Comparison of ENCODE assay signal across 6 cellular contexts in the genomic region with DNA sequence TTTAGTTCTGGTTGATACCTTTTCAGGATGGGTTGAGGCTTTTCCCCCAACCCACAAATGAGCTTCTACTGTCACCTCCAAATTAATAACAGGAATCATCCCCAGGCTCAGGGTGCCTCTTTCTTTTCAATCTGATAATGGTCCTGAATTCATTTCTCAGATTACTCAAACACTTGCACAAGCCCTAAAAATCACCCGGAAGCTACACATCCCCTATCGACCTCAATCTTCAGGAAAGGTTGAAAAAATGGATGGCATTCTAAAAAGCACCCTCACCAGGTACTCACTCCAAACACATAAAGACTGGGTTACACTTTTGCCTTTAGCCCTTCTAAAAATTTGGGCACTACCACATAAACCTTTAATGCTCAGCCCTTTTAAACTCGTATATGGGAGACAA.
"Had no signal": no experiment of that assay in that cellular context is flagged by ENCODE, and none has a peak within 500 bp of the region (broad histone marks: within the 10 kb centered on the region; RNA-seq: fewer than 3 reads in every experiment).

No MANE protein-coding gene starts in this region.

- H3K27ac ChIP-seq: HL-60 had no signal

- H3K27me3 Mint-ChIP-seq: IgD-negative memory B cell had no signal

- H3K27ac Mint-ChIP-seq: IgD-negative memory B cell had no signal

- H3K4me3 ChIP-seq: K562 had no signal

- FAIRE-seq: HepG2, HTR-8/SVneo, K562 had no signal

- DNase-seq: IMR-90 had no signal

- H3K4me3 Mint-ChIP-seq: IgD-negative memory B cell had no signal

- H3K36me3 Mint-ChIP-seq: IgD-negative memory B cell had no signal
